In the genomic region with DNA sequence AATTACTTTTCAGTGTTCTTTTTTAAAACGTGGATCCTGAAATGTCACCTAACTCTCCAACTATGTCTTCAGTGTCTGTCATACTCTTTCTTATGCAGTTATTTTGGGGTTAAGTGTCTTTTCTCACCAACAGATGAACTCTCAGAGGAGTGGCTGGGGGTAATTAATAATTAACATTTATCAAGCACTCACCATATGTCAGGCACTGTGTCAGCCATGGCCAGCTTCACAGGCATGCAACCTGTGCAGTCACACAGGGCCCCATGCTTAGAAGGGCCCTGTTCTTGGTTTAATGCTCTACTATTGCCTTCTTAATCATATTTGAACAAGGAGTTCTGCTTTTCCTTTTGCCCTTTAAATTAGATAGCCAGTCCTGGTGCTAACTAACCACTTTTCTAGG, we compare ENCODE assay signal across 17 cellular contexts. TPM values are rescaled to one million over a fixed set of nuclear protein-coding genes. Genes with fewer than 3 reads are reported as not detected.
A peak's percentile ranks its signal among the peaks of the same experiment; 100 is the strongest.
DNase-seq lines count a peak whose midpoint lies in the region; ATAC-seq and TF ChIP-seq lines count a peak whose summit lies in the region.
"Had no signal": no experiment of that assay in that cellular context is flagged by ENCODE, and none has a peak within 500 bp of the region (broad histone marks: within the 10 kb centered on the region; RNA-seq: fewer than 3 reads in every experiment).

No MANE protein-coding gene starts in this region.

- TF ChIP-seq CTCF in neural crest cell (conservative IDR thresholded peaks at IDR 0.05): no peak

- H3K4me3 Mint-ChIP-seq in neural crest cell: peak overlapping the region; percentile 20
- H3K4me3 Mint-ChIP-seq: B cell; CD8-positive, alpha-beta memory T cell had no signal

- peaks cover 22% of the 10 kb centered on the region for H3K4me1 Mint-ChIP-seq in neural crest cell

- DNase-seq in DMS 273 (lab: John Stamatoyannopoulos, UW; ENCODE audit: unreplicated experiment): peak; percentile 74
- peak; percentile 83 for DNase-seq in NCI-H524 treated with DMSO at 0.1 percent for 48 hours (lab: John Stamatoyannopoulos, UW)
- no peak for DNase-seq in neural crest cell (ENCODE audit: low read depth, low spot score)
- DNase-seq in Ammon's horn (ENCODE audit: low spot score): no peak
- DNase-seq in NCI-H748 (lab: John Stamatoyannopoulos, UW; ENCODE audit: unreplicated experiment): no peak
- DNase-seq: CD8-positive, alpha-beta memory T cell; NCI-H1105; NCI-H187 treated with DMSO at 0.1 percent for 48 hours; NCI-H510A; OCI-M1; SW 1271 had no signal

- H3K36me3 Mint-ChIP-seq in neural crest cell (ENCODE audit: low read depth): no peaks in the 10 kb centered on the region

- H3K9me3 Mint-ChIP-seq in neural crest cell: no peaks in the 10 kb centered on the region
- H3K9me3 Mint-ChIP-seq: CD8-positive, alpha-beta memory T cell had no signal

- no peak overlapping the region for H3K27ac Mint-ChIP-seq in neural crest cell (ENCODE audit: unreplicated experiment)
- H3K27ac Mint-ChIP-seq: B cell had no signal

- ATAC-seq in GM21423 (IDR thresholded peaks at IDR 0.05; ENCODE audit: unreplicated experiment) (peak; percentile 30), HG02852 (IDR thresholded peaks at IDR 0.05; ENCODE audit: unreplicated experiment) (no peak)
- ATAC-seq: GM12878, HepG2 had no signal

- no peaks in the 10 kb centered on the region for H3K27me3 Mint-ChIP-seq in neural crest cell (ENCODE audit: low read depth)

RNA-seq across cellular contexts. Expression of a gene that starts 3.5 kb away (rescaled TPM):
- 28.8 and 29.2 TPM in 2 replicates for total RNA-seq in neural crest cell

RNA-seq across cellular contexts. Expression of a gene that starts 16.0 kb away (rescaled TPM):
- 22.0 and 22.9 TPM in 2 replicates for total RNA-seq in neural crest cell

RNA-seq across cellular contexts. Expression of a gene that starts 37.2 kb away (rescaled TPM):
- total RNA-seq in neural crest cell: not detected in 2 replicates
- total RNA-seq: B cell; CD8-positive, alpha-beta memory T cell; GM12878; MCF 10A had no signal

Comparison
In these comparisons a context has a peak if more than half of its experiments do, and no peak if none do; other contexts are left out.
1. DNase-seq: peak in DMS 273 (single experiment) and NCI-H524 treated with DMSO at 0.1 percent for 48 hours (single experiment); none in neural crest cell (single experiment), Ammon's horn (single experiment) and NCI-H748 (single experiment).